12 cellular contexts compared by ENCODE assay signal in the genomic region with DNA sequence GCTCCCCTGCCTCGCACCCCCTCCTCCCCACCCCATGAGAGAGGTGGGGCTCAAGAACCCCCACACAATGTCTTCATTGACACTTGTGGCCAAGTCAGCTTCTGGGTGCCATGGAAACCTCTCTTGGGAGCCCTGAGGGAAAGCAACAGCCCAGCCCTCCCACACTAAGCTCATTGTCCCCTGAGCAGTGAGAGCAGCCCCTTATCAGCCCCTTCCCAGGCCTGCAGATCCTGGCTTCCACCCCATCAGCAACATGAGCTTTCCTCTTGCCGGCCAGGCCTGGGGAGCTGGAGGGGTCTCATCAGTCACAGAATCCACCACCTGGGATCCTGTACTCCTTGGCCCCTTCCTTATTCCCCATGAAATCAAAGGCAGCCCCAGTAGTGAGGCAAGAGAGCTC.
DNase-seq lines count a peak whose midpoint lies in the region; ATAC-seq and TF ChIP-seq lines count a peak whose summit lies in the region.
"Had no signal": no experiment of that assay in that cellular context is flagged by ENCODE, and none has a peak within 500 bp of the region (broad histone marks: within the 10 kb centered on the region; RNA-seq: fewer than 3 reads in every experiment).

No MANE protein-coding gene starts in this region.

- no peaks in the 10 kb centered on the region for H3K36me3 ChIP-seq in SK-N-SH (replicated peaks in 1 of 2; ENCODE audit: control insufficient read depth in 1 of 2, insufficient read depth in 2 of 2, low read length in 1 of 2)
- no peaks in the 10 kb centered on the region for H3K36me3 ChIP-seq in lower lobe of right lung

- WGBS in SK-N-SH (ENCODE audit: low lambda C conversion rate) = 86% methylated on average over 2 of the region's 2 CpGs

- H3K36me3 Mint-ChIP-seq in brain = no peaks in the 10 kb centered on the region
- peaks cover 4% of the 10 kb centered on the region for H3K36me3 Mint-ChIP-seq in endothelial cell (ENCODE audit: low read depth, unreplicated experiment)

- no peaks in the 10 kb centered on the region for H3K9me3 ChIP-seq in SK-N-SH
- H3K9me3 ChIP-seq in lower lobe of right lung = no peaks in the 10 kb centered on the region
- H3K9me3 ChIP-seq: A549 had no signal

- H3K79me2 ChIP-seq in SK-N-SH (ENCODE audit: insufficient read depth) = no peaks in the 10 kb centered on the region

- POLR2A ChIA-PET in SK-N-SH (lab: Yijun Ruan, JAX) = no interaction called here

- H3F3A ChIP-seq in SK-N-SH (replicated peaks; ENCODE audit: insufficient read depth) = peaks cover 10% of the 10 kb centered on the region

- no peak for TF ChIP-seq EP300 in SK-N-SH (IDR thresholded peaks at IDR 0.05; ENCODE audit: borderline replicate concordance in 1 of 2, low read depth in 1 of 2, low read length in 1 of 2)

- H3K9me2 ChIP-seq in SK-N-SH = no peaks in the 10 kb centered on the region

- DNase-seq in SK-N-SH (no peak), lower lobe of right lung (no peak), endothelial cell (ENCODE audit: low spot score) (no peak), NCI-H345 (lab: John Stamatoyannopoulos, UW) (no peak), SHP77 treated with DMSO at 0.1 percent for 48 hours (lab: John Stamatoyannopoulos, UW) (no peak)
- DNase-seq: T-helper 9 cell had no signal

- no peak overlapping the region; the same call in 1 of the 2 replicates for H2AFZ ChIP-seq in SK-N-SH (ENCODE audit: low read depth)

- H3K27ac ChIP-seq in SK-N-SH (ENCODE audit: low read depth in 2 of 2, low read length in 1 of 2) (peak overlapping the region; percentile 86 to 88; a peak in 3 of 4 replicates), lower lobe of right lung (peak overlapping the region; percentile 83), temporal lobe (ENCODE audit: low read depth, low read length) (peak overlapping the region; percentile 63)
- H3K27ac ChIP-seq: HL-60 had no signal

- peaks cover 20 to 39% of the 10 kb centered on the region in 2 experiments; a peak in 3 of 4 replicates for H3K4me1 ChIP-seq in SK-N-SH (ENCODE audit: control insufficient read depth in 1 of 2, insufficient read depth in 2 of 2, low read depth in 1 of 2, low read length in 1 of 2)
- peaks cover 84% of the 10 kb centered on the region for H3K4me1 ChIP-seq in lower lobe of right lung

- H3K4me3 Mint-ChIP-seq in brain (peak overlapping the region in 4 of 5 experiments; percentile 10 to 54 (median 34)), endothelial cell (ENCODE audit: unreplicated experiment) (no peak overlapping the region)

- CTCF ChIA-PET in SK-N-SH (lab: Yijun Ruan, JAX) = no interaction called here

- H3K27me3 Mint-ChIP-seq in brain (no peaks in the 10 kb centered on the region), endothelial cell (ENCODE audit: unreplicated experiment) (peaks cover 2% of the 10 kb centered on the region)

- no peak for TF ChIP-seq CTCF in SK-N-SH (IDR thresholded peaks at IDR 0.05)
- no peak for TF ChIP-seq CTCF in brain (conservative IDR thresholded peaks at IDR 0.05)
- TF ChIP-seq CTCF in lower lobe of right lung (IDR thresholded peaks at IDR 0.05) = no peak
- no peak for TF ChIP-seq CTCF in endothelial cell (IDR thresholded peaks at IDR 0.05; ENCODE audit: unreplicated experiment)

- TF ChIP-seq RAD21 in SK-N-SH (IDR thresholded peaks at IDR 0.05; ENCODE audit: low read length) = no peak

- H3K4me1 Mint-ChIP-seq in brain (peaks cover 59% of the 10 kb centered on the region), endothelial cell (ENCODE audit: unreplicated experiment) (peaks cover 5% of the 10 kb centered on the region)

- peak overlapping the region; percentile 39; the same call in 1 of the 2 replicates for H3K4me2 ChIP-seq in SK-N-SH
- H3K4me2 ChIP-seq: A549 had no signal

- ATAC-seq in SK-N-SH treated with all-trans-retinoic acid at 6 μM for 48 hours (no peak), lower lobe of right lung (no peak)
- ATAC-seq: A549; activated naive CD4-positive, alpha-beta T cell treated with anti-CD3 and anti-CD28 coated beads, Interleukin-2, amount 50 U/mL, for 72 hours had no signal

- H3K27me3 ChIP-seq in SK-N-SH (ENCODE audit: insufficient read depth) (no peaks in the 10 kb centered on the region), lower lobe of right lung (ENCODE audit: low read depth) (no peaks in the 10 kb centered on the region)

- no peaks in the 10 kb centered on the region for H4K20me1 ChIP-seq in SK-N-SH (ENCODE audit: insufficient read depth)

- H3K9me3 Mint-ChIP-seq in brain = peaks cover 0 to under 1% (median 0%) of the 10 kb centered on the region in 5 experiments
- H3K9me3 Mint-ChIP-seq in endothelial cell (ENCODE audit: unreplicated experiment) = no peaks in the 10 kb centered on the region

- no peak overlapping the region for H3K4me3 ChIP-seq in SK-N-SH (ENCODE audit: low read depth in 2 of 2, low read length in 1 of 2)
- H3K4me3 ChIP-seq in lower lobe of right lung = no peak overlapping the region
- H3K4me3 ChIP-seq: A549 had no signal

- H3K9ac ChIP-seq in SK-N-SH = no peak overlapping the region

- intact Hi-C loops in lower lobe of right lung (cut with DNase I) = no loop called here

- peak overlapping the region; percentile 92 to 98 (median 97) for H3K27ac Mint-ChIP-seq in brain
- H3K27ac Mint-ChIP-seq in endothelial cell (ENCODE audit: unreplicated experiment) = no peak overlapping the region
- H3K27ac Mint-ChIP-seq: activated naive CD4-positive, alpha-beta T cell treated with anti-CD3 and anti-CD28 coated beads, Interleukin-2, amount 50 U/mL, for 72 hours had no signal

TF ChIP-seq in SK-N-SH, 30 proteins besides CTCF, POLR2A, EP300 and RAD21:
- no peak for TF ChIP-seq NRF1 (IDR thresholded peaks at IDR 0.05; ENCODE audit: low read depth, low read length)
- no peak for TF ChIP-seq FOSL2 (IDR thresholded peaks at IDR 0.05; ENCODE audit: borderline replicate concordance, low read depth)
- TF ChIP-seq JUND (IDR thresholded peaks at IDR 0.05) = no peak
- TF ChIP-seq, protein P1, sequence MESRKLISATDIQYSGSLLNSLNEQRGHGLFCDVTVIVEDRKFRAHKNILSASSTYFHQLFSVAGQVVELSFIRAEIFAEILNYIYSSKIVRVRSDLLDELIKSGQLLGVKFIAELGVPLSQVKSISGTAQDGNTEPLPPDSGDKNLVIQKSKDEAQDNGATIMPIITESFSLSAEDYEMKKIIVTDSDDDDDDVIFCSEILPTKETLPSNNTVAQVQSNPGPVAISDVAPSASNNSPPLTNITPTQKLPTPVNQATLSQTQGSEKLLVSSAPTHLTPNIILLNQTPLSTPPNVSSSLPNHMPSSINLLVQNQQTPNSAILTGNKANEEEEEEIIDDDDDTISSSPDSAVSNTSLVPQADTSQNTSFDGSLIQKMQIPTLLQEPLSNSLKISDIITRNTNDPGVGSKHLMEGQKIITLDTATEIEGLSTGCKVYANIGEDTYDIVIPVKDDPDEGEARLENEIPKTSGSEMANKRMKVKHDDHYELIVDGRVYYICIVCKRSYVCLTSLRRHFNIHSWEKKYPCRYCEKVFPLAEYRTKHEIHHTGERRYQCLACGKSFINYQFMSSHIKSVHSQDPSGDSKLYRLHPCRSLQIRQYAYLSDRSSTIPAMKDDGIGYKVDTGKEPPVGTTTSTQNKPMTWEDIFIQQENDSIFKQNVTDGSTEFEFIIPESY (IDR thresholded peaks at IDR 0.05; ENCODE audit: borderline replicate concordance, low read depth) = no peak
- no peak for TF ChIP-seq POLR2AphosphoS5 (IDR thresholded peaks at IDR 0.05; ENCODE audit: low read depth, low read length)
- no peak for TF ChIP-seq FOXJ3 (CRISPR knock-in tag; IDR thresholded peaks at IDR 0.05)
- no peak for TF ChIP-seq RCOR1 (IDR thresholded peaks at IDR 0.05; ENCODE audit: low read length)
- TF ChIP-seq SIN3A (IDR thresholded peaks at IDR 0.05; ENCODE audit: borderline replicate concordance, low read depth, low read length) = no peak
- TF ChIP-seq RXRA (IDR thresholded peaks at IDR 0.05; ENCODE audit: borderline replicate concordance, low read depth) = no peak

TF ChIP-seq in SK-N-SH treated with all-trans-retinoic acid at 6 μM for 48 hours, 23 proteins besides CTCF, POLR2A, EP300 and RAD21 (continues in another document):
- no peak for TF ChIP-seq OSR1 (CRISPR knock-in tag; IDR thresholded peaks at IDR 0.05)
- TF ChIP-seq, protein P2, sequence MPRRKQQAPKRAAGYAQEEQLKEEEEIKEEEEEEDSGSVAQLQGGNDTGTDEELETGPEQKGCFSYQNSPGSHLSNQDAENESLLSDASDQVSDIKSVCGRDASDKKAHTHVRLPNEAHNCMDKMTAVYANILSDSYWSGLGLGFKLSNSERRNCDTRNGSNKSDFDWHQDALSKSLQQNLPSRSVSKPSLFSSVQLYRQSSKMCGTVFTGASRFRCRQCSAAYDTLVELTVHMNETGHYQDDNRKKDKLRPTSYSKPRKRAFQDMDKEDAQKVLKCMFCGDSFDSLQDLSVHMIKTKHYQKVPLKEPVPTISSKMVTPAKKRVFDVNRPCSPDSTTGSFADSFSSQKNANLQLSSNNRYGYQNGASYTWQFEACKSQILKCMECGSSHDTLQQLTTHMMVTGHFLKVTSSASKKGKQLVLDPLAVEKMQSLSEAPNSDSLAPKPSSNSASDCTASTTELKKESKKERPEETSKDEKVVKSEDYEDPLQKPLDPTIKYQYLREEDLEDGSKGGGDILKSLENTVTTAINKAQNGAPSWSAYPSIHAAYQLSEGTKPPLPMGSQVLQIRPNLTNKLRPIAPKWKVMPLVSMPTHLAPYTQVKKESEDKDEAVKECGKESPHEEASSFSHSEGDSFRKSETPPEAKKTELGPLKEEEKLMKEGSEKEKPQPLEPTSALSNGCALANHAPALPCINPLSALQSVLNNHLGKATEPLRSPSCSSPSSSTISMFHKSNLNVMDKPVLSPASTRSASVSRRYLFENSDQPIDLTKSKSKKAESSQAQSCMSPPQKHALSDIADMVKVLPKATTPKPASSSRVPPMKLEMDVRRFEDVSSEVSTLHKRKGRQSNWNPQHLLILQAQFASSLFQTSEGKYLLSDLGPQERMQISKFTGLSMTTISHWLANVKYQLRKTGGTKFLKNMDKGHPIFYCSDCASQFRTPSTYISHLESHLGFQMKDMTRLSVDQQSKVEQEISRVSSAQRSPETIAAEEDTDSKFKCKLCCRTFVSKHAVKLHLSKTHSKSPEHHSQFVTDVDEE (CRISPR knock-in tag; IDR thresholded peaks at IDR 0.05) = no peak
- no peak for TF ChIP-seq RARB (CRISPR knock-in tag; IDR thresholded peaks at IDR 0.05)
- TF ChIP-seq ZFP30 (CRISPR knock-in tag; IDR thresholded peaks at IDR 0.05) = no peak
- no peak for TF ChIP-seq CSDC2 (CRISPR knock-in tag; IDR thresholded peaks at IDR 0.05)
- no peak for TF ChIP-seq ZC3H10 (CRISPR knock-in tag; IDR thresholded peaks at IDR 0.05)
- TF ChIP-seq ARNTL (CRISPR knock-in tag; IDR thresholded peaks at IDR 0.05; ENCODE audit: borderline replicate concordance, low read depth) = no peak
- no peak for TF ChIP-seq SNAI2 (CRISPR knock-in tag; IDR thresholded peaks at IDR 0.05)
- TF ChIP-seq GLIS3 (CRISPR knock-in tag; IDR thresholded peaks at IDR 0.05) = no peak
- no peak for TF ChIP-seq ZNF565 (CRISPR knock-in tag; conservative IDR thresholded peaks at IDR 0.05; ENCODE audit: low read depth)
- TF ChIP-seq ZFP3 (CRISPR knock-in tag; IDR thresholded peaks at IDR 0.05) = no peak
- no peak for TF ChIP-seq ISL1 (CRISPR knock-in tag; IDR thresholded peaks at IDR 0.05)
